In genomic region chr11:88435405-88435804, GRCh38 we compare ENCODE assay signal across 11 cellular contexts.
DNase-seq lines count a peak whose midpoint lies in the region; ATAC-seq and TF ChIP-seq lines count a peak whose summit lies in the region.
"Had no signal": no experiment of that assay in that cellular context is flagged by ENCODE, and none has a peak within 500 bp of the region (broad histone marks: within the 10 kb centered on the region; RNA-seq: fewer than 3 reads in every experiment).

No MANE protein-coding gene starts in this region.

- H3K9me3 Mint-ChIP-seq in activated CD4-positive, alpha-beta T cell treated with anti-CD3 and anti-CD28 coated beads for 36 hours (ENCODE audit: low read depth) = peaks cover 4% of the 10 kb centered on the region

- H3K4me3 Mint-ChIP-seq in activated CD4-positive, alpha-beta T cell treated with anti-CD3 and anti-CD28 coated beads for 36 hours = no peak overlapping the region

- peaks cover 5% of the 10 kb centered on the region for H3K4me1 Mint-ChIP-seq in activated CD4-positive, alpha-beta T cell treated with anti-CD3 and anti-CD28 coated beads for 36 hours

- no peaks in the 10 kb centered on the region for H3K27me3 ChIP-seq in foreskin keratinocyte
- H3K27me3 ChIP-seq: transverse colon had no signal

- POLR2A ChIA-PET in activated CD4-positive, alpha-beta T cell treated with anti-CD3 and anti-CD28 coated beads for 36 hours (lab: Charles Lee) = no interaction called here

- CTCF ChIA-PET in activated CD4-positive, alpha-beta T cell treated with anti-CD3 and anti-CD28 coated beads for 36 hours (lab: Charles Lee) = no interaction called here

- H3K4me1 ChIP-seq in foreskin keratinocyte = peaks cover 10% of the 10 kb centered on the region
- H3K4me1 ChIP-seq: transverse colon had no signal

- H3K27ac ChIP-seq in foreskin keratinocyte = peak overlapping the region; percentile 28
- H3K27ac ChIP-seq: coronary artery, transverse colon had no signal

- no peak for DNase-seq in activated CD4-positive, alpha-beta T cell treated with anti-CD3 and anti-CD28 coated beads for 36 hours
- no peak for DNase-seq in activated CD4-positive, alpha-beta T cell treated with anti-CD3 and anti-CD28 coated beads for 4 hours
- DNase-seq in foreskin keratinocyte (no peak), Ammon's horn (ENCODE audit: low spot score) (no peak), anterior cingulate cortex (lab: John Stamatoyannopoulos, UW) (no peak)
- no peak for DNase-seq in activated CD4-positive, CD25-positive, alpha-beta regulatory T cell treated with anti-CD3 and anti-CD28 coated beads, Interleukin-2, amount 50 U/mL, for 72 hours
- DNase-seq: NCI-H446 treated with DMSO at 0.1 percent for 48 hours, transverse colon had no signal

- ATAC-seq in activated CD4-positive, alpha-beta T cell treated with anti-CD3 and anti-CD28 coated beads for 36 hours = peak; percentile 66
- ATAC-seq in GM21576 (IDR thresholded peaks at IDR 0.05; ENCODE audit: unreplicated experiment) = peak; percentile 98
- ATAC-seq in HG03175 (IDR thresholded peaks at IDR 0.05; ENCODE audit: unreplicated experiment) = peak; percentile 99
- no peak for ATAC-seq in foreskin keratinocyte

- H3K27me3 Mint-ChIP-seq in activated CD4-positive, alpha-beta T cell treated with anti-CD3 and anti-CD28 coated beads for 36 hours = no peaks in the 10 kb centered on the region

- H3K27ac Mint-ChIP-seq in activated CD4-positive, alpha-beta T cell treated with anti-CD3 and anti-CD28 coated beads for 36 hours = no peak overlapping the region

- intact Hi-C loops in activated CD4-positive, alpha-beta T cell treated with anti-CD3 and anti-CD28 coated beads for 36 hours (cut with DNase I, micrococcal nuclease) = no loop called here

- no peak for TF ChIP-seq CTCF in foreskin keratinocyte (conservative IDR thresholded peaks at IDR 0.05)

- peaks cover 2% of the 10 kb centered on the region for H3K36me3 Mint-ChIP-seq in activated CD4-positive, alpha-beta T cell treated with anti-CD3 and anti-CD28 coated beads for 36 hours (ENCODE audit: low read depth)
